ENCODE assay signal across 2 cellular contexts in the genomic region with DNA sequence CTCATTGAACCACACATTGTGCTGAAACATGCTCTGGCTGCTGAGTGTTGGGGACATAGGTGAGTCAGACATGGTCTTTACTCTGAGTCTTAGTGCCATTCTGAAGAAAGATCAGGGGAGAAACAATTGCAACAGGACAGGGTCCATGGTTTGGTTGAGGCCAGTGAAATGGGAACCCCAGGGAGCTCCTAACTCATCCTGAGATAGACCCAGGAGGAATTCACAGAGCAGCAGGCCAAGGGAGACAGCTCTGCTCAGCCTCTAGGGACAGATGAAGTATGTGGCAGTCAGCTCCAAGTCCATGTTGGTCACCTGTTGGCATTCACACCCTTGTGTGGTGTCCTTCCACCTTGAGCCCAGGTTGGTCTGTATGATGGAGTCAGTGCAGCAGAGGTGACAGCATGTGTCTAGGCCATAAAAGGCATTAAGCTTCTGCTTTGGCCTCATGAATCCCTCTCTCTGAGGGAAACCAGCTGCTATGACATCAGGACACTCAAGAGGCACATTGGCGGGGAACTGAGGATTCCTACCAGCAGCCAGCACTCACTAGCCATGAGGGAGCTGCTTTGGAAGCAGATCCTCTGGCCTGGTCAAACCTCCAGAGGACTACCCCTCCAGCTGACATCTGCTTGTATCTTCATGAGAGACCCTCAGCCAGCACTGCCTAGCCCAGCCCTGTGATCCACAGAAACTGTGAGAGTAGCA.
TF ChIP-seq lines count a peak whose summit lies in the region.

No MANE protein-coding gene starts in this region.

TF ChIP-seq in GM12891, 5 proteins besides CTCF, POLR2A, EP300 and RAD21 (continued from another document):
- TF ChIP-seq TAF1 (IDR thresholded peaks at IDR 0.05; ENCODE audit: low read depth, low read length) (no peak), SPI1 (IDR thresholded peaks at IDR 0.05; ENCODE audit: low read depth, low read length) (no peak)
TF ChIP-seq in GM12891: peak in this region for 0.

TF ChIP-seq in HepG2, 621 proteins besides CTCF, POLR2A, EP300 and RAD21:
- TF ChIP-seq, protein P1, sequence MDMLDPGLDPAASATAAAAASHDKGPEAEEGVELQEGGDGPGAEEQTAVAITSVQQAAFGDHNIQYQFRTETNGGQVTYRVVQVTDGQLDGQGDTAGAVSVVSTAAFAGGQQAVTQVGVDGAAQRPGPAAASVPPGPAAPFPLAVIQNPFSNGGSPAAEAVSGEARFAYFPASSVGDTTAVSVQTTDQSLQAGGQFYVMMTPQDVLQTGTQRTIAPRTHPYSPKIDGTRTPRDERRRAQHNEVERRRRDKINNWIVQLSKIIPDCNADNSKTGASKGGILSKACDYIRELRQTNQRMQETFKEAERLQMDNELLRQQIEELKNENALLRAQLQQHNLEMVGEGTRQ (IDR thresholded peaks at IDR 0.05; ENCODE audit: low read depth, low read length), result no peak
- TF ChIP-seq, protein P1 (CRISPR knock-in tag; IDR thresholded peaks at IDR 0.05; ENCODE audit: borderline replicate concordance), result no peak
- TF ChIP-seq, protein P2, sequence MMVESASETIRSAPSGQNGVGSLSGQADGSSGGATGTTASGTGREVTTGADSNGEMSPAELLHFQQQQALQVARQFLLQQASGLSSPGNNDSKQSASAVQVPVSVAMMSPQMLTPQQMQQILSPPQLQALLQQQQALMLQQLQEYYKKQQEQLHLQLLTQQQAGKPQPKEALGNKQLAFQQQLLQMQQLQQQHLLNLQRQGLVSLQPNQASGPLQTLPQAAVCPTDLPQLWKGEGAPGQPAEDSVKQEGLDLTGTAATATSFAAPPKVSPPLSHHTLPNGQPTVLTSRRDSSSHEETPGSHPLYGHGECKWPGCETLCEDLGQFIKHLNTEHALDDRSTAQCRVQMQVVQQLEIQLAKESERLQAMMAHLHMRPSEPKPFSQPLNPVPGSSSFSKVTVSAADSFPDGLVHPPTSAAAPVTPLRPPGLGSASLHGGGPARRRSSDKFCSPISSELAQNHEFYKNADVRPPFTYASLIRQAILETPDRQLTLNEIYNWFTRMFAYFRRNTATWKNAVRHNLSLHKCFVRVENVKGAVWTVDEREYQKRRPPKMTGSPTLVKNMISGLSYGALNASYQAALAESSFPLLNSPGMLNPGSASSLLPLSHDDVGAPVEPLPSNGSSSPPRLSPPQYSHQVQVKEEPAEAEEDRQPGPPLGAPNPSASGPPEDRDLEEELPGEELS (CRISPR knock-in tag; IDR thresholded peaks at IDR 0.05), result no peak
- TF ChIP-seq, protein P3, sequence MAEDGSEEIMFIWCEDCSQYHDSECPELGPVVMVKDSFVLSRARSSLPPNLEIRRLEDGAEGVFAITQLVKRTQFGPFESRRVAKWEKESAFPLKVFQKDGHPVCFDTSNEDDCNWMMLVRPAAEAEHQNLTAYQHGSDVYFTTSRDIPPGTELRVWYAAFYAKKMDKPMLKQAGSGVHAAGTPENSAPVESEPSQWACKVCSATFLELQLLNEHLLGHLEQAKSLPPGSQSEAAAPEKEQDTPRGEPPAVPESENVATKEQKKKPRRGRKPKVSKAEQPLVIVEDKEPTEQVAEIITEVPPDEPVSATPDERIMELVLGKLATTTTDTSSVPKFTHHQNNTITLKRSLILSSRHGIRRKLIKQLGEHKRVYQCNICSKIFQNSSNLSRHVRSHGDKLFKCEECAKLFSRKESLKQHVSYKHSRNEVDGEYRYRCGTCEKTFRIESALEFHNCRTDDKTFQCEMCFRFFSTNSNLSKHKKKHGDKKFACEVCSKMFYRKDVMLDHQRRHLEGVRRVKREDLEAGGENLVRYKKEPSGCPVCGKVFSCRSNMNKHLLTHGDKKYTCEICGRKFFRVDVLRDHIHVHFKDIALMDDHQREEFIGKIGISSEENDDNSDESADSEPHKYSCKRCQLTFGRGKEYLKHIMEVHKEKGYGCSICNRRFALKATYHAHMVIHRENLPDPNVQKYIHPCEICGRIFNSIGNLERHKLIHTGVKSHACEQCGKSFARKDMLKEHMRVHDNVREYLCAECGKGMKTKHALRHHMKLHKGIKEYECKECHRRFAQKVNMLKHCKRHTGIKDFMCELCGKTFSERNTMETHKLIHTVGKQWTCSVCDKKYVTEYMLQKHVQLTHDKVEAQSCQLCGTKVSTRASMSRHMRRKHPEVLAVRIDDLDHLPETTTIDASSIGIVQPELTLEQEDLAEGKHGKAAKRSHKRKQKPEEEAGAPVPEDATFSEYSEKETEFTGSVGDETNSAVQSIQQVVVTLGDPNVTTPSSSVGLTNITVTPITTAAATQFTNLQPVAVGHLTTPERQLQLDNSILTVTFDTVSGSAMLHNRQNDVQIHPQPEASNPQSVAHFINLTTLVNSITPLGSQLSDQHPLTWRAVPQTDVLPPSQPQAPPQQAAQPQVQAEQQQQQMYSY (CRISPR knock-in tag; IDR thresholded peaks at IDR 0.05), result no peak
- TF ChIP-seq, protein P4, sequence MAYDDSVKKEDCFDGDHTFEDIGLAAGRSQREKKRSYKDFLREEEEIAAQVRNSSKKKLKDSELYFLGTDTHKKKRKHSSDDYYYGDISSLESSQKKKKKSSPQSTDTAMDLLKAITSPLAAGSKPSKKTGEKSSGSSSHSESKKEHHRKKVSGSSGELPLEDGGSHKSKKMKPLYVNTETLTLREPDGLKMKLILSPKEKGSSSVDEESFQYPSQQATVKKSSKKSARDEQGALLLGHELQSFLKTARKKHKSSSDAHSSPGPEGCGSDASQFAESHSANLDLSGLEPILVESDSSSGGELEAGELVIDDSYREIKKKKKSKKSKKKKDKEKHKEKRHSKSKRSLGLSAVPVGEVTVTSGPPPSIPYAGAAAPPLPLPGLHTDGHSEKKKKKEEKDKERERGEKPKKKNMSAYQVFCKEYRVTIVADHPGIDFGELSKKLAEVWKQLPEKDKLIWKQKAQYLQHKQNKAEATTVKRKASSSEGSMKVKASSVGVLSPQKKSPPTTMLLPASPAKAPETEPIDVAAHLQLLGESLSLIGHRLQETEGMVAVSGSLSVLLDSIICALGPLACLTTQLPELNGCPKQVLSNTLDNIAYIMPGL (CRISPR knock-in tag; IDR thresholded peaks at IDR 0.05; ENCODE audit: borderline replicate concordance in 1 of 2, low read depth in 1 of 2), result no peak
- TF ChIP-seq ZFP36L1 (CRISPR knock-in tag; IDR thresholded peaks at IDR 0.05) (no peak), ZNF3 (CRISPR knock-in tag; IDR thresholded peaks at IDR 0.05) (no peak), NONO (IDR thresholded peaks at IDR 0.05) (no peak), NONO (CRISPR knock-in tag; conservative IDR thresholded peaks at IDR 0.05) (no peak), ZNF570 (CRISPR knock-in tag; IDR thresholded peaks at IDR 0.05; ENCODE audit: borderline replicate concordance) (no peak), IRF2 (CRISPR knock-in tag; IDR thresholded peaks at IDR 0.05) (no peak), DPF2 (CRISPR knock-in tag; IDR thresholded peaks at IDR 0.05; ENCODE audit: borderline replicate concordance, low read depth) (no peak), PHF21A (CRISPR knock-in tag; IDR thresholded peaks at IDR 0.05) (no peak), ZNF772 (CRISPR knock-in tag; IDR thresholded peaks at IDR 0.05) (no peak)
- TF ChIP-seq, protein P5, sequence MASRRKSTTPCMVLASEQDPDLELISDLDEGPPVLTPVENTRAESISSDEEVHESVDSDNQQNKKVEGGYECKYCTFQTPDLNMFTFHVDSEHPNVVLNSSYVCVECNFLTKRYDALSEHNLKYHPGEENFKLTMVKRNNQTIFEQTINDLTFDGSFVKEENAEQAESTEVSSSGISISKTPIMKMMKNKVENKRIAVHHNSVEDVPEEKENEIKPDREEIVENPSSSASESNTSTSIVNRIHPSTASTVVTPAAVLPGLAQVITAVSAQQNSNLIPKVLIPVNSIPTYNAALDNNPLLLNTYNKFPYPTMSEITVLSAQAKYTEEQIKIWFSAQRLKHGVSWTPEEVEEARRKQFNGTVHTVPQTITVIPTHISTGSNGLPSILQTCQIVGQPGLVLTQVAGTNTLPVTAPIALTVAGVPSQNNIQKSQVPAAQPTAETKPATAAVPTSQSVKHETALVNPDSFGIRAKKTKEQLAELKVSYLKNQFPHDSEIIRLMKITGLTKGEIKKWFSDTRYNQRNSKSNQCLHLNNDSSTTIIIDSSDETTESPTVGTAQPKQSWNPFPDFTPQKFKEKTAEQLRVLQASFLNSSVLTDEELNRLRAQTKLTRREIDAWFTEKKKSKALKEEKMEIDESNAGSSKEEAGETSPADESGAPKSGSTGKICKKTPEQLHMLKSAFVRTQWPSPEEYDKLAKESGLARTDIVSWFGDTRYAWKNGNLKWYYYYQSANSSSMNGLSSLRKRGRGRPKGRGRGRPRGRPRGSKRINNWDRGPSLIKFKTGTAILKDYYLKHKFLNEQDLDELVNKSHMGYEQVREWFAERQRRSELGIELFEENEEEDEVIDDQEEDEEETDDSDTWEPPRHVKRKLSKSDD (CRISPR knock-in tag; IDR thresholded peaks at IDR 0.05; ENCODE audit: low read depth), result no peak
- TF ChIP-seq, protein P6, sequence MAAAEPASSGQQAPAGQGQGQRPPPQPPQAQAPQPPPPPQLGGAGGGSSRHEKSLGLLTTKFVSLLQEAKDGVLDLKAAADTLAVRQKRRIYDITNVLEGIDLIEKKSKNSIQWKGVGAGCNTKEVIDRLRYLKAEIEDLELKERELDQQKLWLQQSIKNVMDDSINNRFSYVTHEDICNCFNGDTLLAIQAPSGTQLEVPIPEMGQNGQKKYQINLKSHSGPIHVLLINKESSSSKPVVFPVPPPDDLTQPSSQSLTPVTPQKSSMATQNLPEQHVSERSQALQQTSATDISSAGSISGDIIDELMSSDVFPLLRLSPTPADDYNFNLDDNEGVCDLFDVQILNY (CRISPR knock-in tag; conservative IDR thresholded peaks at IDR 0.05), result no peak
TF ChIP-seq in HepG2: peak in this region for 0.
